23 cellular contexts compared by ENCODE assay signal in genomic region chr22:20424553-20424936, GRCh38. TPM values are rescaled to one million over a fixed set of nuclear protein-coding genes. Genes with fewer than 3 reads are reported as not detected.
DNase-seq lines count a peak whose midpoint lies in the region; ATAC-seq and TF ChIP-seq lines count a peak whose summit lies in the region.
"Had no signal": no experiment of that assay in that cellular context is flagged by ENCODE, and none has a peak within 500 bp of the region (broad histone marks: within the 10 kb centered on the region; RNA-seq: fewer than 3 reads in every experiment).

No MANE protein-coding gene starts in this region.

- H3K27me3 ChIP-seq in left ventricle myocardium inferior (ENCODE audit: low read depth): no peaks in the 10 kb centered on the region
- H3K27me3 ChIP-seq in vagina: no peaks in the 10 kb centered on the region
- H3K27me3 ChIP-seq: MG63, SJSA1 had no signal

- H3K36me3 Mint-ChIP-seq in effector memory CD8-positive, alpha-beta T cell (ENCODE audit: insufficient read depth): peaks cover 6% of the 10 kb centered on the region
- peaks cover 25% of the 10 kb centered on the region for H3K36me3 Mint-ChIP-seq in osteocyte (ENCODE audit: unreplicated experiment)
- peaks cover 3% of the 10 kb centered on the region for H3K36me3 Mint-ChIP-seq in T-helper 2 cell treated with Interferon-gamma antibody and Interleukin-4, amounts not matched to agents 5 μg/mL and 100 μg/mL, for 36 hours (ENCODE audit: low read depth)
- peaks cover 8% of the 10 kb centered on the region; the same call in 1 of the 2 replicates for H3K36me3 Mint-ChIP-seq in HFFc6 (ENCODE audit: low read depth)

- intact Hi-C loops in left ventricle myocardium inferior (cut with micrococcal nuclease): no loop called here
- intact Hi-C loops in Right ventricle myocardium superior (cut with DNase I): loop anchor here (5.0 kb wide), 1 partner anchor 73 kb away; the partner anchor contains the start of gene KLHL22
- intact Hi-C loops in vagina (cut with DNase I): loop anchor here (5.0 to 10.0 kb wide), 2 partner anchors 33 to 70 kb away; partner anchors contain the start of gene KLHL22

- H3K36me3 ChIP-seq in left ventricle myocardium inferior (peaks cover 13% of the 10 kb centered on the region), vagina (no peaks in the 10 kb centered on the region)

- no peaks in the 10 kb centered on the region for H3K9me3 Mint-ChIP-seq in effector memory CD8-positive, alpha-beta T cell
- H3K9me3 Mint-ChIP-seq in osteocyte (ENCODE audit: unreplicated experiment): no peaks in the 10 kb centered on the region
- no peaks in the 10 kb centered on the region for H3K9me3 Mint-ChIP-seq in T-helper 2 cell treated with Interferon-gamma antibody and Interleukin-4, amounts not matched to agents 5 μg/mL and 100 μg/mL, for 36 hours
- H3K9me3 Mint-ChIP-seq in HFFc6: no peaks in the 10 kb centered on the region
- H3K9me3 Mint-ChIP-seq: brain had no signal

- H3K27ac Mint-ChIP-seq in effector memory CD8-positive, alpha-beta T cell: no peak overlapping the region
- peak overlapping the region; percentile 31 for H3K27ac Mint-ChIP-seq in osteocyte (ENCODE audit: unreplicated experiment)
- H3K27ac Mint-ChIP-seq in T-helper 2 cell treated with Interferon-gamma antibody and Interleukin-4, amounts not matched to agents 5 μg/mL and 100 μg/mL, for 36 hours: no peak overlapping the region
- H3K27ac Mint-ChIP-seq in HFFc6: no peak overlapping the region

- H3K4me3 ChIP-seq in left ventricle myocardium inferior: peak overlapping the region; percentile 38
- H3K4me3 ChIP-seq in vagina: peak overlapping the region in 1 of 2 donors; percentile 4
- H3K4me3 ChIP-seq: GM23248, MG63, mucosa of descending colon, PC-9, SJSA1 had no signal

- DNase-seq in left ventricle myocardium inferior (no peak), Right ventricle myocardium superior (no peak), osteocyte (ENCODE audit: extremely low spot score, unreplicated experiment) (no peak), vagina (ENCODE audit: extremely low spot score in 2 of 2) (no peak), mesenteric fat pad (ENCODE audit: low spot score) (no peak), HFFc6 (no peak)
- DNase-seq in effector memory CD8-positive, alpha-beta T cell: no peak
- DNase-seq in T-helper 2 cell treated with Interferon-gamma antibody and Interleukin-4, amounts not matched to agents 5 μg/mL and 100 μg/mL, for 36 hours (ENCODE audit: low spot score): no peak
- DNase-seq: activated CD4-positive, alpha-beta T cell treated with anti-CD3 and anti-CD28 coated beads, Interleukin-2, amount 50 U/mL, for 1 hour; activated CD8-positive, alpha-beta memory T cell treated with anti-CD3 and anti-CD28 coated beads, Interleukin-2, amount 50 U/mL, for 4 hours; activated effector memory CD4-positive, alpha-beta T cell treated with Interleukin-2 at 50 U/mL for 16 hours; GM23248; IMR-90; MG63; NCI-H1417 treated with DMSO at 0.1 percent for 48 hours; NCI-H2107; PC-9 had no signal

- H3K4me1 Mint-ChIP-seq in effector memory CD8-positive, alpha-beta T cell (ENCODE audit: low read depth in 2 of 2): peaks cover 5 to 7% of the 10 kb centered on the region in 2 donors
- H3K4me1 Mint-ChIP-seq in osteocyte (ENCODE audit: unreplicated experiment): peaks cover 5% of the 10 kb centered on the region
- H3K4me1 Mint-ChIP-seq in T-helper 2 cell treated with Interferon-gamma antibody and Interleukin-4, amounts not matched to agents 5 μg/mL and 100 μg/mL, for 36 hours (ENCODE audit: low read depth): peaks cover 4% of the 10 kb centered on the region
- peaks cover 8% of the 10 kb centered on the region; the same call in 1 of the 2 replicates for H3K4me1 Mint-ChIP-seq in HFFc6 (ENCODE audit: low read depth)

- H3K4me3 Mint-ChIP-seq in effector memory CD8-positive, alpha-beta T cell: peak overlapping the region; percentile 57 to 58
- H3K4me3 Mint-ChIP-seq in osteocyte (ENCODE audit: unreplicated experiment) (no peak overlapping the region), HFFc6 (no peak overlapping the region)
- H3K4me3 Mint-ChIP-seq in T-helper 2 cell treated with Interferon-gamma antibody and Interleukin-4, amounts not matched to agents 5 μg/mL and 100 μg/mL, for 36 hours: no peak overlapping the region

- no peak for TF ChIP-seq POLR2A in vagina (IDR thresholded peaks at IDR 0.05)

- H3K27ac ChIP-seq in left ventricle myocardium inferior (replicated peaks) (peak overlapping the region; percentile 69), vagina (peak overlapping the region; percentile 78)
- H3K27ac ChIP-seq: C4-2B, GM23248, PC-9, SJSA1, VCaP had no signal

- no peaks in the 10 kb centered on the region for H3K9me3 ChIP-seq in left ventricle myocardium inferior (replicated peaks)
- H3K9me3 ChIP-seq in vagina: no peaks in the 10 kb centered on the region
- H3K9me3 ChIP-seq: MG63, mucosa of descending colon, SJSA1, upper lobe of left lung had no signal

- no peak for ATAC-seq in Right ventricle myocardium superior (ENCODE audit: poor library complexity)
- ATAC-seq in effector memory CD8-positive, alpha-beta T cell (replicated peaks): no peak
- ATAC-seq: mucosa of descending colon had no signal

- H3K27me3 Mint-ChIP-seq in effector memory CD8-positive, alpha-beta T cell: peaks cover 0 to 27% of the 10 kb centered on the region in 2 donors
- H3K27me3 Mint-ChIP-seq in osteocyte (ENCODE audit: unreplicated experiment) (no peaks in the 10 kb centered on the region), HFFc6 (ENCODE audit: insufficient read depth) (peaks cover 3% of the 10 kb centered on the region; the same call in 1 of the 2 replicates)
- H3K27me3 Mint-ChIP-seq in T-helper 2 cell treated with Interferon-gamma antibody and Interleukin-4, amounts not matched to agents 5 μg/mL and 100 μg/mL, for 36 hours (ENCODE audit: low read depth): peaks cover 35% of the 10 kb centered on the region

- H3K4me1 ChIP-seq in left ventricle myocardium inferior (peaks cover 41% of the 10 kb centered on the region), vagina (peaks cover 46% of the 10 kb centered on the region)

- no peak for TF ChIP-seq CTCF in left ventricle myocardium inferior (IDR thresholded peaks at IDR 0.05; ENCODE audit: borderline replicate concordance)
- no peak for TF ChIP-seq CTCF in osteocyte (IDR thresholded peaks at IDR 0.05)
- no peak for TF ChIP-seq CTCF in vagina (IDR thresholded peaks at IDR 0.05)
- no peak for TF ChIP-seq CTCF in HFFc6 (IDR thresholded peaks at IDR 0.05)

RNA-seq across cellular contexts. Expression of gene SCARF2, which starts 13.1 kb away (rescaled TPM):
- 3.1 TPM for total RNA-seq in left ventricle myocardium inferior
- total RNA-seq in Right ventricle myocardium superior: 2.6 TPM
- 48.4 and 50.8 TPM in 2 replicates for total RNA-seq in osteocyte
- 32.2 TPM for total RNA-seq in vagina
- total RNA-seq in mesenteric fat pad: 21.1 TPM
- total RNA-seq in HFFc6 (2021; fragmentation: NEBNext Ultra II Directional; extraction: Animal tissue kit (Norgen Biotek cat#: 25700)): 10 to 100 TPM; 65.1 to 92.3 (median 68.9) TPM

RNA-seq across cellular contexts. Expression of gene ZNF74, which starts 30.6 kb away (rescaled TPM):
- total RNA-seq in left ventricle myocardium inferior (5.0 TPM), Right ventricle myocardium superior (5.9 TPM), osteocyte (19.6 and 20.4 TPM in 2 replicates), vagina (11.0 TPM), mesenteric fat pad (5.2 TPM)
- 1 to 10 TPM; 5.1 to 8.1 (median 6.2) TPM for total RNA-seq in HFFc6 (2021; fragmentation: NEBNext Ultra II Directional; extraction: Animal tissue kit (Norgen Biotek cat#: 25700))

Comparison
In these comparisons a context has a peak if more than half of its experiments do, and no peak if none do; other contexts are left out.
1. H3K4me3 Mint-ChIP-seq: peak in effector memory CD8-positive, alpha-beta T cell (2 of 2); none in osteocyte (single experiment), T-helper 2 cell treated with Interferon-gamma antibody and Interleukin-4, amounts not matched to agents 5 μg/mL and 100 μg/mL, for 36 hours (single experiment) and HFFc6 (single experiment).